Comparison of ENCODE assay signal across 8 cellular contexts in genomic region chr3:13879102-13879945, GRCh38. TPM values are rescaled to one million over a fixed set of nuclear protein-coding genes. Genes with fewer than 3 reads are reported as not detected.
DNase-seq lines count a peak whose midpoint lies in the region; ATAC-seq and TF ChIP-seq lines count a peak whose summit lies in the region.

No MANE protein-coding gene starts in this region.

- H3K36me3 Mint-ChIP-seq in GM23338 (ENCODE audit: low read depth), result no peaks in the 10 kb centered on the region; the same call in 2 of the 3 replicates

- intact Hi-C loops in right cardiac atrium (cut with DNase I), result loop anchor here in 1 of 4 donors (2.0 kb wide), 1 partner anchor 221 kb away; no protein-coding TSS in a partner anchor

- DNase-seq in GM23338 (ENCODE audit: low spot score) (peak; percentile 56), right cardiac atrium (peak in 2 of 3 donors; percentile 58 to 59), NCI-H774 (lab: John Stamatoyannopoulos, UW) (no peak), EL (no peak), NCI-H446 treated with DMSO at 0.1 percent for 48 hours (lab: John Stamatoyannopoulos, UW) (no peak)
- DNase-seq in activated CD8-positive, alpha-beta memory T cell treated with anti-CD3 and anti-CD28 coated beads, Interleukin-2, amount 50 U/mL, for 48 hours, result peak; percentile 61

- no peak for TF ChIP-seq CTCF in GM23338 (conservative IDR thresholded peaks at IDR 0.05; ENCODE audit: low read depth in 2 of 2)

- no peaks in the 10 kb centered on the region for H3K36me3 ChIP-seq in GM23338 (ENCODE audit: insufficient read depth)
- H3K36me3 ChIP-seq in skeletal muscle tissue (ENCODE audit: control insufficient read depth in 3 of 3, insufficient read depth in 3 of 3, low read length in 3 of 3), result no peaks in the 10 kb centered on the region

- H3K9me3 ChIP-seq in right cardiac atrium (ENCODE audit: control insufficient read depth, low read length) (peaks cover 1% of the 10 kb centered on the region), skeletal muscle tissue (ENCODE audit: control insufficient read depth in 3 of 3, low read length in 3 of 3) (peaks cover 0 to 2% (median 0%) of the 10 kb centered on the region in 3 donors)

- peak overlapping the region; percentile 71 for H3K4me3 Mint-ChIP-seq in GM23338

- H3K27me3 Mint-ChIP-seq in GM23338 (ENCODE audit: insufficient read depth, low read depth, poor library complexity), result peaks cover 64% of the 10 kb centered on the region

- H3K79me2 ChIP-seq in GM23338 (replicated peaks; ENCODE audit: insufficient read depth), result no peaks in the 10 kb centered on the region

- H3K27ac ChIP-seq in GM23338 (ENCODE audit: low read depth), result no peak overlapping the region
- H3K27ac ChIP-seq in right cardiac atrium (ENCODE audit: low read length), result no peak overlapping the region
- H3K27ac ChIP-seq in skeletal muscle tissue (ENCODE audit: low read depth, low read length), result no peak overlapping the region

- H3K4me1 Mint-ChIP-seq in GM23338, result peaks cover 7% of the 10 kb centered on the region

- H3K27me3 ChIP-seq in GM23338 (ENCODE audit: insufficient read depth), result peaks cover 84% of the 10 kb centered on the region
- H3K27me3 ChIP-seq in right cardiac atrium (ENCODE audit: control insufficient read depth, insufficient read depth), result no peaks in the 10 kb centered on the region
- peaks cover 74 to 81% (median 79%) of the 10 kb centered on the region in 3 donors for H3K27me3 ChIP-seq in skeletal muscle tissue (ENCODE audit: control insufficient read depth in 3 of 3, insufficient read depth in 3 of 3, low read length in 3 of 3)

- H3K9ac ChIP-seq in skeletal muscle tissue (ENCODE audit: low read depth in 1 of 3, low read length in 3 of 3), result no peak overlapping the region

- peak overlapping the region; percentile 93 for H2AFZ ChIP-seq in GM23338

- WGBS in right cardiac atrium, result under 1% methylated on average over 64 of the region's 64 CpGs

- H3K4me1 ChIP-seq in GM23338 (ENCODE audit: insufficient read depth) (no peaks in the 10 kb centered on the region; the same call in 1 of the 2 replicates), right cardiac atrium (ENCODE audit: control insufficient read depth, insufficient read depth, low read length) (peaks cover 2% of the 10 kb centered on the region), skeletal muscle tissue (ENCODE audit: control insufficient read depth in 3 of 3, insufficient read depth in 3 of 3, low read length in 3 of 3) (peaks cover 13 to 23% (median 14%) of the 10 kb centered on the region in 3 donors)

- peak overlapping the region; percentile 89 for H3K4me2 ChIP-seq in GM23338

- H3K4me3 ChIP-seq in GM23338 (peak overlapping the region; percentile 73), right cardiac atrium (ENCODE audit: low read length) (peak overlapping the region; percentile 3), skeletal muscle tissue (ENCODE audit: low read length in 3 of 3) (peak overlapping the region in 2 of 3 donors; percentile 20 to 29)

- no peaks in the 10 kb centered on the region for H4K20me1 ChIP-seq in GM23338 (replicated peaks; ENCODE audit: insufficient read depth)

- H3K9me2 ChIP-seq in GM23338 (ENCODE audit: insufficient read depth), result no peaks in the 10 kb centered on the region

- no peaks in the 10 kb centered on the region for H3K9me3 Mint-ChIP-seq in GM23338

- no peak overlapping the region for H3K27ac Mint-ChIP-seq in GM23338

- H3F3A ChIP-seq in GM23338 (replicated peaks; ENCODE audit: low read depth), result no peaks in the 10 kb centered on the region

- ATAC-seq in GM23338, result peak; percentile 31
- ATAC-seq in right cardiac atrium, result no peak
- no peak for ATAC-seq in GM19467 (IDR thresholded peaks at IDR 0.05; ENCODE audit: unreplicated experiment)

TF ChIP-seq in GM23338, 12 proteins besides CTCF, POLR2A, EP300 and RAD21 (continues in another document):
- TF ChIP-seq ETS1 (IDR thresholded peaks at IDR 0.05) (no peak), REST (IDR thresholded peaks at IDR 0.05; ENCODE audit: unreplicated experiment) (no peak), EZH2phosphoT487 (IDR thresholded peaks at IDR 0.05; ENCODE audit: unreplicated experiment) (peak; percentile 65), EZH2 (IDR thresholded peaks at IDR 0.05; ENCODE audit: low read depth, unreplicated experiment) (peak; percentile 81), ZNF114 (CRISPR knock-in tag; IDR thresholded peaks at IDR 0.05) (no peak)

RNA-seq across cellular contexts. Expression of gene WNT7A, which starts 0.5 kb away (rescaled TPM):
- 0.04 TPM in 1 of 2 replicates, not detected in the other for total RNA-seq in GM23338 (2014; rRNA removed; shearing (Covaris generic))
- polyA plus RNA-seq in GM23338 (2016; fragmentation: Nextera tagmentation; extraction: Ambion mirVana), result not detected in 2 replicates
- total RNA-seq in right cardiac atrium, result not detected
- polyA plus RNA-seq in right cardiac atrium, result not detected
- not detected for total RNA-seq in skeletal muscle tissue

Comparison
In these comparisons a context has a peak if more than half of its experiments do, and no peak if none do; other contexts are left out.
1. DNase-seq: peak in GM23338 (single experiment), activated CD8-positive, alpha-beta memory T cell treated with anti-CD3 and anti-CD28 coated beads, Interleukin-2, amount 50 U/mL, for 48 hours (single experiment) and right cardiac atrium (2 of 3); none in NCI-H774 (single experiment), EL (single experiment) and NCI-H446 treated with DMSO at 0.1 percent for 48 hours (single experiment).
2. H3K4me3 ChIP-seq: peak in every context shown above with its lines; median percentile 73 in GM23338; 24 in skeletal muscle tissue; 3 in right cardiac atrium.